29 cellular contexts compared by ENCODE assay signal in the genomic region with DNA sequence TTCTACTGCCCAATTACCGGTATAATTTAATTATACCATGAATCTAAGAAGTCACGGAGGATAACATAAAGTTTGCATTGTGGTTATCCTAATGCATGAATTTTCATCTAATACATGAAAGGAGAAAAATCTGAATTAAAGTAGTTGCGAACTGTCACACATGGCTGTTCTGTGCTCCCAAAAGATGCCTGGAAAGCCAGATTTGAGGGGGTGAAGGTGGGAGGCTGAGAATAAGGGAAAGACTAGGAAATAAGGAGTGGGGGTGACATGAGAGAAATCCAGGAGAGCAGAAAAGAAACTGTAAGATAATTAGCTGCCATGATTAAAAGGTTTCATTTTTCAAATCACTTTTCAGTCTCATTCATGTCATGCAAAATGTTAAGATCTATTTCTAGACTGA.
"Had no signal": no experiment of that assay in that cellular context is flagged by ENCODE, and none has a peak within 500 bp of the region (broad histone marks: within the 10 kb centered on the region; RNA-seq: fewer than 3 reads in every experiment).

No MANE protein-coding gene starts in this region.

- H3K4me2 ChIP-seq: KMS-11 had no signal

- DNase-seq: activated B cell treated with CpG ODN at 0.5 μM for 24 hours; activated CD4-positive, alpha-beta T cell treated with anti-CD3 and anti-CD28 coated beads for 1 hour; activated CD4-positive, alpha-beta T cell treated with anti-CD3 and anti-CD28 coated beads, Interleukin-2, amount 10 ng/mL, durations not matched to agents 24 days and 14 days; activated CD4-positive, alpha-beta T cell treated with anti-CD3 and anti-CD28 coated beads, Interleukin-2, amount 50 U/mL, for 48 hours; activated CD8-positive, alpha-beta memory T cell treated with anti-CD3 and anti-CD28 coated beads, Interleukin-2, amount 10 ng/mL, durations not matched to agents 7 days and 5 days; activated effector memory CD4-positive, alpha-beta T cell treated with anti-CD3 and anti-CD28 coated beads, Interleukin-2, amount 50 U/mL, for 16 hours; activated naive CD4-positive, alpha-beta T cell treated with Interleukin-2 at 50 U/mL for 16 hours; activated naive CD8-positive, alpha-beta T cell treated with anti-CD3 and anti-CD28 coated beads, Interleukin-2, amount 50 U/mL, for 24 hours; activated T-cell treated with anti-CD3 and anti-CD28 coated beads, Interleukin-2, amount 50 U/mL, for 24 hours; amniotic stem cell; NCI-H1105 treated with DMSO at 0.1 percent for 48 hours; NCI-H1436 treated with DMSO at 0.1 percent for 48 hours; NCI-H187; NCI-H2081; NCI-H510A treated with DMSO at 0.1 percent for 48 hours; NK-92 treated with Interleukin-12 subunit alpha and Interleukin-12 subunit beta, amount 100 ng/mL, for 24 hours; OCI-M1; RPMI8226; T-helper 17 cell; T-helper 9 cell had no signal

- H3K4me1 Mint-ChIP-seq: activated B cell treated with CpG ODN at 0.5 μM for 24 hours; activated CD4-positive, alpha-beta T cell treated with anti-CD3 and anti-CD28 coated beads, Interleukin-2, amount 10 ng/mL, durations not matched to agents 24 days and 14 days; activated CD8-positive, alpha-beta memory T cell treated with anti-CD3 and anti-CD28 coated beads, Interleukin-2, amount 10 ng/mL, durations not matched to agents 7 days and 5 days; activated naive CD8-positive, alpha-beta T cell treated with anti-CD3 and anti-CD28 coated beads, Interleukin-2, amount 50 U/mL, for 24 hours; central memory CD8-positive, alpha-beta T cell; T-helper 17 cell had no signal

- H3K4me1 ChIP-seq: ascending aorta had no signal

- H3K4me3 Mint-ChIP-seq: activated B cell treated with CpG ODN at 0.5 μM for 24 hours; activated CD4-positive, alpha-beta T cell treated with anti-CD3 and anti-CD28 coated beads, Interleukin-2, amount 10 ng/mL, durations not matched to agents 24 days and 14 days; activated CD8-positive, alpha-beta memory T cell treated with anti-CD3 and anti-CD28 coated beads, Interleukin-2, amount 10 ng/mL, durations not matched to agents 7 days and 5 days; activated naive CD8-positive, alpha-beta T cell treated with anti-CD3 and anti-CD28 coated beads, Interleukin-2, amount 50 U/mL, for 24 hours; activated T-cell treated with anti-CD3 and anti-CD28 coated beads, Interleukin-2, amount 50 U/mL, for 24 hours; activated T-helper 1 cell treated with anti-CD3 and anti-CD28 coated beads, Interleukin-12 subunit alpha, Interleukin-12 subunit beta, Interleukin-2, Interleukin-4 antibody, amounts not matched to agents 30 ng/mL and 10 ng/mL and 1 ng/mL, durations not matched to agents 14 hours and 24 hours and 36 hours; central memory CD8-positive, alpha-beta T cell; T-helper 17 cell had no signal

- H3K27me3 Mint-ChIP-seq: activated B cell treated with CpG ODN at 0.5 μM for 24 hours; activated CD4-positive, alpha-beta T cell treated with anti-CD3 and anti-CD28 coated beads, Interleukin-2, amount 10 ng/mL, durations not matched to agents 24 days and 14 days; activated CD8-positive, alpha-beta memory T cell treated with anti-CD3 and anti-CD28 coated beads, Interleukin-2, amount 10 ng/mL, durations not matched to agents 7 days and 5 days; activated naive CD8-positive, alpha-beta T cell treated with anti-CD3 and anti-CD28 coated beads, Interleukin-2, amount 50 U/mL, for 24 hours; activated T-cell treated with anti-CD3 and anti-CD28 coated beads, Interleukin-2, amount 50 U/mL, for 24 hours; central memory CD8-positive, alpha-beta T cell; T-helper 17 cell had no signal

- ATAC-seq: activated CD8-positive, alpha-beta memory T cell treated with anti-CD3 and anti-CD28 coated beads, Interleukin-2, amount 10 ng/mL, durations not matched to agents 7 days and 5 days; activated naive CD4-positive, alpha-beta T cell treated with anti-CD3 and anti-CD28 coated beads, Interleukin-2, amount 50 U/mL, for 72 hours; activated naive CD8-positive, alpha-beta T cell treated with anti-CD3 and anti-CD28 coated beads, Interleukin-2, amount 50 U/mL, for 24 hours; Panc1; Right ventricle myocardium inferior; T-helper 17 cell had no signal

- H3K9me3 Mint-ChIP-seq: activated CD4-positive, alpha-beta T cell treated with anti-CD3 and anti-CD28 coated beads, Interleukin-2, amount 10 ng/mL, durations not matched to agents 24 days and 14 days had no signal

- H3K27me3 ChIP-seq: ascending aorta, body of pancreas, MG63 had no signal

- H3K36me3 ChIP-seq: ascending aorta, MG63 had no signal

- H3K4me3 ChIP-seq: ascending aorta, body of pancreas, MG63 had no signal

- H3K9ac ChIP-seq: KMS-11 had no signal

- H3K27ac ChIP-seq: ascending aorta, KMS-11 had no signal

- H3K36me3 Mint-ChIP-seq: activated CD8-positive, alpha-beta memory T cell treated with anti-CD3 and anti-CD28 coated beads, Interleukin-2, amount 10 ng/mL, durations not matched to agents 7 days and 5 days had no signal

- H3K9me3 ChIP-seq: ascending aorta, body of pancreas, MG63 had no signal

- H3K27ac Mint-ChIP-seq: activated B cell treated with CpG ODN at 0.5 μM for 24 hours; activated CD4-positive, alpha-beta T cell treated with anti-CD3 and anti-CD28 coated beads, Interleukin-2, amount 10 ng/mL, durations not matched to agents 24 days and 14 days; activated CD8-positive, alpha-beta memory T cell treated with anti-CD3 and anti-CD28 coated beads, Interleukin-2, amount 10 ng/mL, durations not matched to agents 7 days and 5 days; activated naive CD4-positive, alpha-beta T cell treated with anti-CD3 and anti-CD28 coated beads, Interleukin-2, amount 50 U/mL, for 72 hours; activated naive CD8-positive, alpha-beta T cell treated with anti-CD3 and anti-CD28 coated beads, Interleukin-2, amount 50 U/mL, for 24 hours; activated T-cell treated with anti-CD3 and anti-CD28 coated beads, Interleukin-2, amount 50 U/mL, for 24 hours; activated T-helper 1 cell treated with anti-CD3 and anti-CD28 coated beads, Interleukin-12 subunit alpha, Interleukin-12 subunit beta, Interleukin-2, Interleukin-4 antibody, amounts not matched to agents 30 ng/mL and 10 ng/mL and 1 ng/mL, durations not matched to agents 14 hours and 24 hours and 36 hours; T-helper 17 cell had no signal
